Comparison of ENCODE assay signal across 8 cellular contexts in the genomic region with DNA sequence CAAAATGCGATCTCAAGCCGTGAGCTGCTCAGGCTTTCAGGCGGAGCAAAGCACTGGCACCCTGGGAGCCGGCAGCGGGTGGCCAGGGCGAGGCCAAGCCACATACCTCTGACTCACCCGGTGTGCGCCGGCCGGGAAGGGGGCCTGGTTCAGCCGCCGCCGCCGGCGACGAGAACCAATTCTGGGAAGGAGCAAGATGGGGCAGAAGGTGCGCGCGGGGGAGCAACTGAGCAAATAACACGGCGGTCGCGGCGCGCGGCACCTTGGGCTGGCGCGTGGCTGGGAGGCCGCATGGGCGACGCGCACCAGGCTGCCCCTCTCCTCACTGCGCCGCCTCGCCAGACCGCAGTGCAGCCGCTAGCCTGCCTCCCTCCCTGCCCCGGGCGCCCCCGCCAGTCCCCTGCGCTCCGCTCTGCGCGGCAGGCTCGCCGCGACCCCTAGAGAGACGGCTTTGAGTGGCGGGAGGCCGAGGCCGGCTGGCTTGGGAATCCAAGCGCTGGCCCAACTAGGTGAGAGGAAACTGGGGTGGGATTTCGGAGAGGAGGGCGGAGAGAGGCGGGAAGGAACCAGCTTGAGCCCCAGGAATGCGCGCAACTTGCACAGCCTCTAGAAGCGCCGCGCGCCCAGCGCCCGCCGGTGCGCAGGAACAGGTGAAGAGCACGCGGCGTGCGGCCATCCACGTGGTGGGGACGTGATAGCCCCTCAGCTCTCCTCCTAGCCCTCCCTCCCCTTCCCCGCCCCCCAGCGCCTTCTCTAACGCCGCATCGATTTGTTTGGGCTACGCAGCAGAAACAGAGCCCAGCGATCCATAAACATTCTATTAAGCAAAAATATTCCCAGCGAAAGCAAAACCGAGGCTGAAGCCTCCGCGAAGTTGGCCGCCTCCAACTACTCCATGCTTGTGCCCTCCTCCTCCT. TPM values are rescaled to one million over a fixed set of nuclear protein-coding genes. Genes with fewer than 3 reads are reported as not detected.
A peak's percentile ranks its signal among the peaks of the same experiment; 100 is the strongest.
DNase-seq lines count a peak whose midpoint lies in the region; ATAC-seq and FAIRE-seq lines count a peak whose summit lies in the region.

No MANE protein-coding gene starts in this region.

- H3K36me3 ChIP-seq in NT2/D1 (ENCODE audit: insufficient read depth, insufficient read length, low read length) = peaks cover 44% of the 10 kb centered on the region

- no peak for FAIRE-seq in urothelium cell line (lab: Jason Lieb, UNC)

- no peaks in the 10 kb centered on the region for H3K9me3 ChIP-seq in NT2/D1 (ENCODE audit: insufficient read depth, low read length)

- peaks cover 4% of the 10 kb centered on the region for H3K27me3 ChIP-seq in NT2/D1 (ENCODE audit: insufficient read depth, insufficient read length)

- DNase-seq in Daoy (ENCODE audit: low read depth) = peak; percentile 91
- DNase-seq in NT2/D1 (ENCODE audit: low read depth, low spot score) = no peak
- DNase-seq in ecto neural progenitor cell (ENCODE audit: low spot score) = peak; percentile 75
- DNase-seq in midbrain (lab: John Stamatoyannopoulos, UW) = peak; percentile 50
- DNase-seq in urothelium cell line (ENCODE audit: low spot score) = peak; percentile 87
- no peak for DNase-seq in Ammon's horn (ENCODE audit: low spot score)
- DNase-seq in HuH-7 (ENCODE audit: low spot score) = no peak

- H3K4me3 ChIP-seq in NT2/D1 (ENCODE audit: insufficient read length, low read depth) = peak overlapping the region; percentile 78

- H3K4me1 ChIP-seq in NT2/D1 (ENCODE audit: insufficient read depth, insufficient read length) = peaks cover 11% of the 10 kb centered on the region

- ATAC-seq in GM19328 (IDR thresholded peaks at IDR 0.05; ENCODE audit: unreplicated experiment) = no peak

- H3K9ac ChIP-seq in NT2/D1 (ENCODE audit: insufficient read length, low read depth) = peak overlapping the region; percentile 37

RNA-seq across cellular contexts. Expression of a gene that starts 3.3 kb away (rescaled TPM):
- total RNA-seq in Daoy (2014; rRNA removed; shearing (Covaris generic)) = 108 and 115 TPM in 2 replicates

Comparison
In these comparisons a context has a peak if more than half of its experiments do, and no peak if none do; other contexts are left out.
1. DNase-seq: peak in Daoy (single experiment), ecto neural progenitor cell (single experiment), midbrain (single experiment) and urothelium cell line (single experiment); none in NT2/D1 (single experiment), Ammon's horn (single experiment) and HuH-7 (single experiment).